1 cellular context compared by ENCODE assay signal in the genomic region with DNA sequence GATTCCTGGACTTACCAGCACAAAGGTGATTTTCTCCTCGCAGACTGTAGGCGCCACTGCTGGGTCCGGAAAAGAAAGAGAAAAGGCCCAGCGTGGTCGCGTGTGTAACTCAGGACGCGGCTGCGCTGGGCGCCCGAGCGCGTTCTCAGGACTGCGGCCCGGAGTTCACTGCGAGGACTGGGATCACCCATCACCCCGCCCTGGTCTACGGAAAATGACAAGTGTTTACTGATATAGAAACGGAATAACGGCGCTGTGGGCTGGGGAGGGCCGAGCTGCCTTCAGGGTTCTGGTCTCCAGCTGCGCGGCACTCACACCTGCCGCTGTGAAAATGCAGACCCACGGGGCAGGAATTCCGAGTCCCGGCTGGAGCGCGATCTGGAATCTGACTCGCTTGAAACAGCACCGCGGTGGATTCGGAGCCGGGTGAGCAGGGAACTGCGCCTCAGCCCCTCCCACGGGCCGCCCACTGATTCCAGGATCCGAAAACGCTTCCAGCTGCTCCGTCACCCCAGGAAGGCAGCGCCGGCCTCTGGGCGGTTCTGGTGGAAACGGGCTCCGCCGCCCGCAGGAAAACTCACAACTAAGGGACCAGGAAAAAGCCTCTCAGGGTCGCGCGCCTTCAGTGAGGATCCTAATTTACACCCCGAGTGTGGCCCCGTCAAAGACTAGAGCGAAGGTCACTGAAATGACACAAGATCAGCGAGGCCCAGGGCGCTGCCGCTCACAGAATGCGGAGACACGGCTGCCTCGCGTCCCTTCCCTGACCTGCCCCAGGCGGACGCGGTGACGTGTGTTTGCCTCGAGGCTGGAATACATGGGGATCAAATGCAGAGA.
TF ChIP-seq lines count a peak whose summit lies in the region.

No MANE protein-coding gene starts in this region.

TF ChIP-seq in HepG2, 621 proteins besides CTCF, POLR2A, EP300 and RAD21 (continued from another document and continues in another):
- TF ChIP-seq TAF1 (CRISPR knock-in tag; IDR thresholded peaks at IDR 0.05) (peak; percentile 72; the same call in 1 of the 2 replicates), RBM22 (optimal IDR thresholded peaks at IDR 0.05; ENCODE audit: low read length) (no peak), TFAP4 (IDR thresholded peaks at IDR 0.05; ENCODE audit: borderline replicate concordance, low read depth) (peak; percentile 61; the same call in 1 of the 2 replicates), FOXP4 (CRISPR knock-in tag; IDR thresholded peaks at IDR 0.05) (peak; percentile 49; the same call in 1 of the 2 replicates), RBM39 (IDR thresholded peaks at IDR 0.05; ENCODE audit: low read depth, low read length, poor library complexity, severe bottlenecking) (peak; percentile 83), ZBTB38 (CRISPR knock-in tag; IDR thresholded peaks at IDR 0.05) (0 out of 2 replicates have a peak, but pooled peaks have one; percentile 37), SIX4 (CRISPR knock-in tag; IDR thresholded peaks at IDR 0.05) (peak; percentile 35; the same call in 1 of the 2 replicates), SRSF1 (optimal IDR thresholded peaks at IDR 0.05; ENCODE audit: low read depth, low read length) (no peak), BCL6 (CRISPR knock-in tag; IDR thresholded peaks at IDR 0.05) (peak; percentile 56), TERF1 (CRISPR knock-in tag; IDR thresholded peaks at IDR 0.05) (no peak), ZNF704 (CRISPR knock-in tag; IDR thresholded peaks at IDR 0.05; ENCODE audit: borderline replicate concordance) (peak; percentile 94), XRCC5 (optimal IDR thresholded peaks at IDR 0.05; ENCODE audit: low read length) (peak; percentile 44), HOXA9 (CRISPR knock-in tag; IDR thresholded peaks at IDR 0.05; ENCODE audit: borderline replicate concordance) (no peak), FOXK2 (IDR thresholded peaks at IDR 0.05) (no peak), BORCS8-MEF2B (CRISPR knock-in tag; IDR thresholded peaks at IDR 0.05) (peak; percentile 56), HNRNPH1 (optimal IDR thresholded peaks at IDR 0.05; ENCODE audit: low read depth, low read length) (peak; percentile 67), RFXAP (CRISPR knock-in tag; IDR thresholded peaks at IDR 0.05; ENCODE audit: borderline replicate concordance) (peak; percentile 74), ZNF841 (CRISPR knock-in tag; IDR thresholded peaks at IDR 0.05; ENCODE audit: borderline replicate concordance) (no peak), SOX6 (IDR thresholded peaks at IDR 0.05) (no peak), SOX6 (CRISPR knock-in tag; IDR thresholded peaks at IDR 0.05) (peak; percentile 64), IKZF1 (IDR thresholded peaks at IDR 0.05) (no peak), ZFP82 (CRISPR knock-in tag; IDR thresholded peaks at IDR 0.05; ENCODE audit: borderline replicate concordance) (no peak), ZNF878 (CRISPR knock-in tag; IDR thresholded peaks at IDR 0.05) (peak; percentile 75; the same call in 1 of the 2 replicates), KLF12 (CRISPR knock-in tag; IDR thresholded peaks at IDR 0.05; ENCODE audit: borderline replicate concordance) (peak; percentile 40; the same call in 1 of the 2 replicates), BCL3 (CRISPR knock-in tag; IDR thresholded peaks at IDR 0.05) (peak; percentile 10; the same call in 1 of the 2 replicates), FOXO4 (CRISPR knock-in tag; conservative IDR thresholded peaks at IDR 0.05) (0 out of 2 replicates have a peak, but pooled peaks have one; percentile 84), MXD4 (CRISPR knock-in tag; IDR thresholded peaks at IDR 0.05) (0 out of 2 replicates have a peak, but pooled peaks have one; percentile 18), ZNF512B (CRISPR knock-in tag; IDR thresholded peaks at IDR 0.05; ENCODE audit: borderline replicate concordance) (0 out of 2 replicates have a peak, but pooled peaks have one; percentile 57), ZSCAN20 (CRISPR knock-in tag; IDR thresholded peaks at IDR 0.05; ENCODE audit: borderline replicate concordance) (peak; percentile 95; the same call in 1 of the 2 replicates), PTBP1 (IDR thresholded peaks at IDR 0.05; ENCODE audit: low read depth, low read length, poor library complexity, severe bottlenecking) (peak; percentile 47), FOSL2 (CRISPR knock-in tag; IDR thresholded peaks at IDR 0.05) (peak; percentile 66), NCOA5 (CRISPR knock-in tag; IDR thresholded peaks at IDR 0.05) (no peak), ZZZ3 (CRISPR knock-in tag; IDR thresholded peaks at IDR 0.05; ENCODE audit: borderline replicate concordance) (peak; percentile 73; the same call in 1 of the 2 replicates), PRMT3 (CRISPR knock-in tag; IDR thresholded peaks at IDR 0.05; ENCODE audit: borderline replicate concordance, low read depth) (0 out of 2 replicates have a peak, but pooled peaks have one; percentile 24), SMC3 (IDR thresholded peaks at IDR 0.05; ENCODE audit: low read length) (0 out of 2 replicates have a peak, but pooled peaks have one; percentile 21), FOXC1 (CRISPR knock-in tag; IDR thresholded peaks at IDR 0.05; ENCODE audit: borderline replicate concordance) (peak; percentile 95; the same call in 1 of the 2 replicates), MED1 (CRISPR knock-in tag; IDR thresholded peaks at IDR 0.05) (peak; percentile 45), IRF2 (CRISPR knock-in tag; IDR thresholded peaks at IDR 0.05) (peak; percentile 69; the same call in 1 of the 2 replicates), ZNF253 (CRISPR knock-in tag; IDR thresholded peaks at IDR 0.05; ENCODE audit: borderline replicate concordance) (peak; percentile 63; the same call in 1 of the 2 replicates), CREM (IDR thresholded peaks at IDR 0.05) (peak; percentile 70; the same call in 1 of the 2 replicates), CREM (CRISPR knock-in tag; IDR thresholded peaks at IDR 0.05) (no peak)
- TF ChIP-seq, protein P1, sequence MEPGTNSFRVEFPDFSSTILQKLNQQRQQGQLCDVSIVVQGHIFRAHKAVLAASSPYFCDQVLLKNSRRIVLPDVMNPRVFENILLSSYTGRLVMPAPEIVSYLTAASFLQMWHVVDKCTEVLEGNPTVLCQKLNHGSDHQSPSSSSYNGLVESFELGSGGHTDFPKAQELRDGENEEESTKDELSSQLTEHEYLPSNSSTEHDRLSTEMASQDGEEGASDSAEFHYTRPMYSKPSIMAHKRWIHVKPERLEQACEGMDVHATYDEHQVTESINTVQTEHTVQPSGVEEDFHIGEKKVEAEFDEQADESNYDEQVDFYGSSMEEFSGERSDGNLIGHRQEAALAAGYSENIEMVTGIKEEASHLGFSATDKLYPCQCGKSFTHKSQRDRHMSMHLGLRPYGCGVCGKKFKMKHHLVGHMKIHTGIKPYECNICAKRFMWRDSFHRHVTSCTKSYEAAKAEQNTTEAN (CRISPR knock-in tag; conservative IDR thresholded peaks at IDR 0.05) = peak; percentile 72; the same call in 1 of the 2 replicates
- TF ChIP-seq, protein P2, sequence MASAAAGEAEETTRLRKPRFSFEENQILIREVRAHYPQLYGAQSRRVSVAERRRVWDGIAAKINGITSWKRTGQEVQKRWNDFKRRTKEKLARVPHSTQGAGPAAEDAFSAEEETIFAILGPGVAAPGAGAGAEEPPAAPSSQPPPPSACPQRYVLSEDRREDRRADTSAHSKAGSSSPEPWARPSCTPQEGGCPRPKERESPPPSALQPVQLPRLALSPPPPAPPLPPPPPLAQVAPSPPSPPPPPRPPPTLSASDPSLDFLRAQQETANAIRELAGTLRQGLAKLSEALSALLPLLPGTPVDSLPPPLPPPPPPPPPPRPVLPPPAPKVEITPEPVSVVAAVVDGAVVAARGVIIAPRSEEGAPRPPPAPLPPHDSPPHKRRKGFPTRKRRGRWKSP (CRISPR knock-in tag; IDR thresholded peaks at IDR 0.05) = peak; percentile 91
- TF ChIP-seq, protein P3, sequence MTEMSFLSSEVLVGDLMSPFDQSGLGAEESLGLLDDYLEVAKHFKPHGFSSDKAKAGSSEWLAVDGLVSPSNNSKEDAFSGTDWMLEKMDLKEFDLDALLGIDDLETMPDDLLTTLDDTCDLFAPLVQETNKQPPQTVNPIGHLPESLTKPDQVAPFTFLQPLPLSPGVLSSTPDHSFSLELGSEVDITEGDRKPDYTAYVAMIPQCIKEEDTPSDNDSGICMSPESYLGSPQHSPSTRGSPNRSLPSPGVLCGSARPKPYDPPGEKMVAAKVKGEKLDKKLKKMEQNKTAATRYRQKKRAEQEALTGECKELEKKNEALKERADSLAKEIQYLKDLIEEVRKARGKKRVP (CRISPR knock-in tag; IDR thresholded peaks at IDR 0.05) = 0 out of 4 replicates have a peak, but pooled peaks of 1 of the 2 experiments have one; percentile 13
